16 cellular contexts compared by ENCODE assay signal in genomic region chr1:15954316-15954715, GRCh38. TPM values are rescaled to one million over a fixed set of nuclear protein-coding genes. Genes with fewer than 3 reads are reported as not detected.
DNase-seq lines count a peak whose midpoint lies in the region; ATAC-seq and TF ChIP-seq lines count a peak whose summit lies in the region.
"Had no signal": no experiment of that assay in that cellular context is flagged by ENCODE, and none has a peak within 500 bp of the region (broad histone marks: within the 10 kb centered on the region; RNA-seq: fewer than 3 reads in every experiment).

No MANE protein-coding gene starts in this region.

- intact Hi-C loops in activated CD4-positive, alpha-beta T cell treated with anti-CD3 and anti-CD28 coated beads, Interleukin-2, amount 10 ng/mL, durations not matched to agents 24 days and 14 days (cut with micrococcal nuclease), result loop anchor here (5.0 kb wide), 1 partner anchor 107 kb away; the partner anchor contains the start of gene SPEN
- intact Hi-C loops in esophagus squamous epithelium (cut with DNase I), result no loop called here

- H3K4me3 ChIP-seq in esophagus squamous epithelium, result no peak overlapping the region
- H3K4me3 ChIP-seq: breast epithelium had no signal

- peak overlapping the region; percentile 88 to 96 (median 92) for H3K27ac ChIP-seq in esophagus squamous epithelium
- H3K27ac ChIP-seq: breast epithelium had no signal

- H3K4me3 Mint-ChIP-seq in activated CD4-positive, alpha-beta T cell treated with anti-CD3 and anti-CD28 coated beads, Interleukin-2, amount 10 ng/mL, durations not matched to agents 24 days and 14 days, result no peak overlapping the region
- no peak overlapping the region for H3K4me3 Mint-ChIP-seq in WTC11
- H3K4me3 Mint-ChIP-seq in stimulated activated memory B cell treated with anti-CD40 and anti-IgM and Interleukin-4, amounts not matched to agents 10 μg/mL and 1 μg/mL and 100 μg/mL, for 72 hours, result no peak overlapping the region
- no peak overlapping the region for H3K4me3 Mint-ChIP-seq in activated naive CD4-positive, alpha-beta T cell treated with anti-CD3 and anti-CD28 coated beads, Interleukin-2, amount 10 ng/mL, durations not matched to agents 7 days and 5 days

- H3K27ac Mint-ChIP-seq in activated CD4-positive, alpha-beta T cell treated with anti-CD3 and anti-CD28 coated beads, Interleukin-2, amount 10 ng/mL, durations not matched to agents 24 days and 14 days, result peak overlapping the region; percentile 82
- H3K27ac Mint-ChIP-seq in WTC11, result peak overlapping the region; percentile 73
- peak overlapping the region; percentile 95 for H3K27ac Mint-ChIP-seq in stimulated activated memory B cell treated with anti-CD40 and anti-IgM and Interleukin-4, amounts not matched to agents 10 μg/mL and 1 μg/mL and 100 μg/mL, for 72 hours
- no peak overlapping the region for H3K27ac Mint-ChIP-seq in activated naive CD4-positive, alpha-beta T cell treated with anti-CD3 and anti-CD28 coated beads, Interleukin-2, amount 10 ng/mL, durations not matched to agents 7 days and 5 days

- H3K36me3 ChIP-seq in esophagus squamous epithelium, result peaks cover 0 to 5% (median 0%) of the 10 kb centered on the region in 3 donors
- H3K36me3 ChIP-seq: breast epithelium had no signal

- H3K36me3 Mint-ChIP-seq in activated CD4-positive, alpha-beta T cell treated with anti-CD3 and anti-CD28 coated beads, Interleukin-2, amount 10 ng/mL, durations not matched to agents 24 days and 14 days (ENCODE audit: low read depth), result peaks cover 62% of the 10 kb centered on the region
- H3K36me3 Mint-ChIP-seq in WTC11, result no peaks in the 10 kb centered on the region
- H3K36me3 Mint-ChIP-seq in stimulated activated memory B cell treated with anti-CD40 and anti-IgM and Interleukin-4, amounts not matched to agents 10 μg/mL and 1 μg/mL and 100 μg/mL, for 72 hours, result peaks cover 47% of the 10 kb centered on the region
- peaks cover 22% of the 10 kb centered on the region for H3K36me3 Mint-ChIP-seq in activated naive CD4-positive, alpha-beta T cell treated with anti-CD3 and anti-CD28 coated beads, Interleukin-2, amount 10 ng/mL, durations not matched to agents 7 days and 5 days

- H3K4me1 Mint-ChIP-seq in activated CD4-positive, alpha-beta T cell treated with anti-CD3 and anti-CD28 coated beads, Interleukin-2, amount 10 ng/mL, durations not matched to agents 24 days and 14 days, result peaks cover 85% of the 10 kb centered on the region
- peaks cover 70% of the 10 kb centered on the region for H3K4me1 Mint-ChIP-seq in WTC11
- H3K4me1 Mint-ChIP-seq in stimulated activated memory B cell treated with anti-CD40 and anti-IgM and Interleukin-4, amounts not matched to agents 10 μg/mL and 1 μg/mL and 100 μg/mL, for 72 hours, result peaks cover 87% of the 10 kb centered on the region
- peaks cover 78% of the 10 kb centered on the region for H3K4me1 Mint-ChIP-seq in activated naive CD4-positive, alpha-beta T cell treated with anti-CD3 and anti-CD28 coated beads, Interleukin-2, amount 10 ng/mL, durations not matched to agents 7 days and 5 days

- DNase-seq in activated CD4-positive, alpha-beta T cell treated with anti-CD3 and anti-CD28 coated beads, Interleukin-2, amount 10 ng/mL, durations not matched to agents 24 days and 14 days, result no peak
- DNase-seq in activated CD4-positive, alpha-beta T cell treated with anti-CD3 and anti-CD28 coated beads for 48 hours, result no peak
- DNase-seq in WTC11 (ENCODE audit: low spot score) (no peak), esophagus squamous epithelium (lab: John Stamatoyannopoulos, UW) (no peak)
- no peak for DNase-seq in activated naive CD4-positive, alpha-beta T cell treated with anti-CD3 and anti-CD28 coated beads, Interleukin-2, amount 10 ng/mL, durations not matched to agents 7 days and 5 days
- DNase-seq: ACHN, DMS 273 treated with DMSO at 0.1 percent for 48 hours, H7, Kasumi-1, left cardiac atrium, NCI-H526 had no signal

- no peak for TF ChIP-seq POLR2A in esophagus squamous epithelium (IDR thresholded peaks at IDR 0.05)

- CTCF ChIA-PET in WTC11 (lab: Charles Lee), result interaction anchor here (0.6 to 1.9 kb wide), 5 partner anchors 17 to 163 kb away, joined by 3 to 16 read pairs (median 4); partner anchors contain the start of gene ZBTB17
- CTCF ChIA-PET in activated naive CD4-positive, alpha-beta T cell treated with anti-CD3 and anti-CD28 coated beads, Interleukin-2, amount 10 ng/mL, durations not matched to agents 7 days and 5 days (lab: Charles Lee), result interaction anchor here (1.0 kb wide), 1 partner anchor 139 kb away, joined by 6 read pairs; no protein-coding TSS in a partner anchor

- WGBS in esophagus squamous epithelium, 2 donors, result 51 to 60% methylated on average over 1 to 3 of the region's 3 CpGs

- H3K27me3 ChIP-seq in esophagus squamous epithelium, result no peaks in the 10 kb centered on the region
- H3K27me3 ChIP-seq: breast epithelium had no signal

- H3K4me1 ChIP-seq in esophagus squamous epithelium, result peaks cover 55 to 97% (median 68%) of the 10 kb centered on the region in 3 donors

- no peaks in the 10 kb centered on the region for H3K27me3 Mint-ChIP-seq in activated CD4-positive, alpha-beta T cell treated with anti-CD3 and anti-CD28 coated beads, Interleukin-2, amount 10 ng/mL, durations not matched to agents 24 days and 14 days
- H3K27me3 Mint-ChIP-seq in WTC11 (ENCODE audit: low read depth), result no peaks in the 10 kb centered on the region
- H3K27me3 Mint-ChIP-seq in stimulated activated memory B cell treated with anti-CD40 and anti-IgM and Interleukin-4, amounts not matched to agents 10 μg/mL and 1 μg/mL and 100 μg/mL, for 72 hours, result no peaks in the 10 kb centered on the region
- H3K27me3 Mint-ChIP-seq in activated naive CD4-positive, alpha-beta T cell treated with anti-CD3 and anti-CD28 coated beads, Interleukin-2, amount 10 ng/mL, durations not matched to agents 7 days and 5 days, result no peaks in the 10 kb centered on the region
- H3K27me3 Mint-ChIP-seq: natural killer cell treated with Interleukin-12 subunit alpha and Interleukin-12 subunit beta and Interleukin-15 and Interleukin-18, amount 100 ng/mL, for 72 hours had no signal

- ATAC-seq in WTC11, result no peak
- no peak for ATAC-seq in stimulated activated memory B cell treated with anti-CD40 and anti-IgM and Interleukin-4, amounts not matched to agents 10 μg/mL and 1 μg/mL and 100 μg/mL, for 72 hours
- ATAC-seq in GM21825 (IDR thresholded peaks at IDR 0.05; ENCODE audit: unreplicated experiment), result no peak
- ATAC-seq in GM18909 (IDR thresholded peaks at IDR 0.05; ENCODE audit: poor library complexity, unreplicated experiment), result no peak
- ATAC-seq: left cardiac atrium; natural killer cell treated with Interleukin-12 subunit alpha and Interleukin-12 subunit beta and Interleukin-15 and Interleukin-18, amount 100 ng/mL, for 72 hours had no signal

- TF ChIP-seq CTCF in WTC11 (IDR thresholded peaks at IDR 0.05), result no peak
- no peak for TF ChIP-seq CTCF in esophagus squamous epithelium (IDR thresholded peaks at IDR 0.05)

- no peaks in the 10 kb centered on the region for H3K9me3 ChIP-seq in esophagus squamous epithelium
- H3K9me3 ChIP-seq: breast epithelium had no signal

- H3K9me3 Mint-ChIP-seq in activated CD4-positive, alpha-beta T cell treated with anti-CD3 and anti-CD28 coated beads, Interleukin-2, amount 10 ng/mL, durations not matched to agents 24 days and 14 days, result no peaks in the 10 kb centered on the region
- H3K9me3 Mint-ChIP-seq in WTC11, result no peaks in the 10 kb centered on the region
- H3K9me3 Mint-ChIP-seq in stimulated activated memory B cell treated with anti-CD40 and anti-IgM and Interleukin-4, amounts not matched to agents 10 μg/mL and 1 μg/mL and 100 μg/mL, for 72 hours, result no peaks in the 10 kb centered on the region
- no peaks in the 10 kb centered on the region for H3K9me3 Mint-ChIP-seq in activated naive CD4-positive, alpha-beta T cell treated with anti-CD3 and anti-CD28 coated beads, Interleukin-2, amount 10 ng/mL, durations not matched to agents 7 days and 5 days
- H3K9me3 Mint-ChIP-seq: natural killer cell treated with Interleukin-12 subunit alpha and Interleukin-12 subunit beta and Interleukin-15 and Interleukin-18, amount 100 ng/mL, for 72 hours had no signal

- POLR2A ChIA-PET in WTC11 (lab: Charles Lee), result no interaction called here

TF ChIP-seq in WTC11, 78 proteins besides CTCF, POLR2A, EP300 and RAD21 (continues in another document):
- TF ChIP-seq ZNF532 (CRISPR knock-in tag; IDR thresholded peaks at IDR 0.05; ENCODE audit: borderline replicate concordance), result no peak

RNA-seq across cellular contexts. Expression of gene ZBTB17, which starts 21.6 kb away (rescaled TPM):
- total RNA-seq in activated CD4-positive, alpha-beta T cell treated with anti-CD3 and anti-CD28 coated beads, Interleukin-2, amount 10 ng/mL, durations not matched to agents 24 days and 14 days, result 60.9 and 63.9 TPM in 2 replicates
- 27.6 to 32.0 TPM (median 27.9 TPM) in 3 replicates for total RNA-seq in WTC11 (2021)
- total RNA-seq in esophagus squamous epithelium, result 10 to 100 TPM; 19.1 to 33.1 (median 26.8) TPM

RNA-seq across cellular contexts. Expression of gene SRARP, which starts 49.7 kb away (rescaled TPM):
- total RNA-seq in activated CD4-positive, alpha-beta T cell treated with anti-CD3 and anti-CD28 coated beads, Interleukin-2, amount 10 ng/mL, durations not matched to agents 24 days and 14 days, result not detected in 2 replicates
- total RNA-seq in WTC11 (2021) (0.11 TPM in 1 of 3 replicates, not detected in the others), esophagus squamous epithelium (not detected)
- total RNA-seq: natural killer cell treated with Interleukin-12 subunit alpha and Interleukin-12 subunit beta and Interleukin-15 and Interleukin-18, amount 100 ng/mL, for 72 hours had no signal
